In genomic region chr3:11521167-11521566, GRCh38 we compare ENCODE assay signal across 28 cellular contexts.
"Had no signal": no experiment of that assay in that cellular context is flagged by ENCODE, and none has a peak within 500 bp of the region (broad histone marks: within the 10 kb centered on the region; RNA-seq: fewer than 3 reads in every experiment).

No MANE protein-coding gene starts in this region.

- H3K9me3 ChIP-seq: gastroesophageal sphincter, heart left ventricle, upper lobe of right lung had no signal

- H3K9me3 Mint-ChIP-seq: activated naive CD4-positive, alpha-beta T cell treated with anti-CD3 and anti-CD28 coated beads for 36 hours; activated naive CD8-positive, alpha-beta T cell treated with anti-CD3 and anti-CD28 coated beads, Interleukin-2, amount 10 ng/mL, durations not matched to agents 7 days and 5 days; activated T-helper 1 cell treated with anti-CD3 and anti-CD28 coated beads, Interleukin-12 subunit alpha, Interleukin-12 subunit beta, Interleukin-2, Interleukin-4 antibody, amounts not matched to agents 30 ng/mL and 10 ng/mL and 1 ng/mL, durations not matched to agents 14 hours and 24 hours and 36 hours; immature natural killer cell; mesothelial cell of epicardium; stimulated activated effector memory CD8-positive, alpha-beta T cell treated with anti-CD3 and anti-CD28 coated beads, Interleukin-12 subunit alpha, Interleukin-12 subunit beta, amount 100 ng/mL, for 72 hours; stimulated activated naive CD8-positive, alpha-beta T cell treated with anti-CD3 and anti-CD28 coated beads, Interleukin-15, amount 100 ng/mL, for 72 hours had no signal

- H3K27me3 ChIP-seq: brain microvascular endothelial cell, gastroesophageal sphincter, heart left ventricle, upper lobe of right lung had no signal

- H3K36me3 ChIP-seq: brain microvascular endothelial cell, gastroesophageal sphincter, heart left ventricle, upper lobe of right lung, WERI-Rb-1 had no signal

- H3K36me3 Mint-ChIP-seq: activated naive CD8-positive, alpha-beta T cell treated with anti-CD3 and anti-CD28 coated beads, Interleukin-2, amount 10 ng/mL, durations not matched to agents 7 days and 5 days; immature natural killer cell; mesothelial cell of epicardium had no signal

- H3K4me1 Mint-ChIP-seq: activated naive CD8-positive, alpha-beta T cell treated with anti-CD3 and anti-CD28 coated beads, Interleukin-2, amount 10 ng/mL, durations not matched to agents 7 days and 5 days; stimulated activated naive CD8-positive, alpha-beta T cell treated with anti-CD3 and anti-CD28 coated beads, Interleukin-15, amount 100 ng/mL, for 72 hours had no signal

- H3K27ac ChIP-seq: brain microvascular endothelial cell, coronary artery, gastroesophageal sphincter, heart left ventricle, upper lobe of right lung, WERI-Rb-1 had no signal

- H3K4me3 ChIP-seq: coronary artery, gastroesophageal sphincter, heart left ventricle, upper lobe of right lung had no signal

- H3K4me1 ChIP-seq: upper lobe of right lung had no signal

- H3K27me3 Mint-ChIP-seq: activated naive CD8-positive, alpha-beta T cell treated with anti-CD3 and anti-CD28 coated beads, Interleukin-2, amount 10 ng/mL, durations not matched to agents 7 days and 5 days; naive B cell; stimulated activated naive CD8-positive, alpha-beta T cell treated with anti-CD3 and anti-CD28 coated beads, Interleukin-15, amount 100 ng/mL, for 72 hours; T-helper 17 cell had no signal

- DNase-seq: activated CD4-positive, alpha-beta T cell treated with anti-CD3 and anti-CD28 coated beads for 48 hours; activated CD4-positive, alpha-beta T cell treated with anti-CD3 and anti-CD28 coated beads, Interleukin-2, amount 50 U/mL, for 48 hours; activated CD8-positive, alpha-beta memory T cell treated with anti-CD3 and anti-CD28 coated beads for 24 hours; activated CD8-positive, alpha-beta memory T cell treated with anti-CD3 and anti-CD28 coated beads, Interleukin-2, amount 50 U/mL, for 4 hours; activated naive CD4-positive, alpha-beta T cell treated with anti-CD3 and anti-CD28 coated beads for 36 hours; activated naive CD8-positive, alpha-beta T cell treated with anti-CD3 and anti-CD28 coated beads, Interleukin-2, amount 10 ng/mL, durations not matched to agents 7 days and 5 days; activated T-cell treated with anti-CD3 and anti-CD28 coated beads, Interleukin-2, amount 50 U/mL, for 1 hour; brain microvascular endothelial cell; heart left ventricle; hypothalamus; immature natural killer cell; kidney; naive B cell; retina; small intestine; stimulated activated CD4-positive, alpha-beta T cell treated with anti-CD3 and anti-CD28 coated beads, Interleukin-4, amount 100 ng/mL, for 24 hours; stimulated activated naive CD8-positive, alpha-beta T cell treated with anti-CD3 and anti-CD28 coated beads, Interleukin-15, amount 100 ng/mL, for 72 hours; T-helper 17 cell; T1000; upper lobe of right lung; WERI-Rb-1 had no signal

- H3K27ac Mint-ChIP-seq: activated naive CD4-positive, alpha-beta T cell treated with anti-CD3 and anti-CD28 coated beads for 36 hours; activated naive CD8-positive, alpha-beta T cell treated with anti-CD3 and anti-CD28 coated beads, Interleukin-2, amount 10 ng/mL, durations not matched to agents 7 days and 5 days; activated T-helper 1 cell treated with anti-CD3 and anti-CD28 coated beads, Interleukin-12 subunit alpha, Interleukin-12 subunit beta, Interleukin-2, Interleukin-4 antibody, amounts not matched to agents 30 ng/mL and 10 ng/mL and 1 ng/mL, durations not matched to agents 14 hours and 24 hours and 36 hours; immature natural killer cell; mesothelial cell of epicardium; stimulated activated effector memory CD8-positive, alpha-beta T cell treated with anti-CD3 and anti-CD28 coated beads, Interleukin-12 subunit alpha, Interleukin-12 subunit beta, amount 100 ng/mL, for 72 hours; stimulated activated naive CD8-positive, alpha-beta T cell treated with anti-CD3 and anti-CD28 coated beads, Interleukin-15, amount 100 ng/mL, for 72 hours; T-helper 17 cell had no signal

- ATAC-seq: activated CD4-positive, CD25-positive, alpha-beta regulatory T cell treated with anti-CD3 and anti-CD28 coated beads, Interleukin-2, amount 50 U/mL, for 24 hours; gastroesophageal sphincter; heart left ventricle; sciatic nerve; stimulated activated effector memory CD8-positive, alpha-beta T cell treated with anti-CD3 and anti-CD28 coated beads, Interleukin-12 subunit alpha, Interleukin-12 subunit beta, amount 100 ng/mL, for 72 hours; stimulated activated naive CD8-positive, alpha-beta T cell treated with anti-CD3 and anti-CD28 coated beads, Interleukin-15, amount 100 ng/mL, for 72 hours; T-helper 17 cell; upper lobe of right lung had no signal

- H3K4me3 Mint-ChIP-seq: activated naive CD4-positive, alpha-beta T cell treated with anti-CD3 and anti-CD28 coated beads for 36 hours; activated naive CD8-positive, alpha-beta T cell treated with anti-CD3 and anti-CD28 coated beads, Interleukin-2, amount 10 ng/mL, durations not matched to agents 7 days and 5 days; activated T-helper 1 cell treated with anti-CD3 and anti-CD28 coated beads, Interleukin-12 subunit alpha, Interleukin-12 subunit beta, Interleukin-2, Interleukin-4 antibody, amounts not matched to agents 30 ng/mL and 10 ng/mL and 1 ng/mL, durations not matched to agents 14 hours and 24 hours and 36 hours; immature natural killer cell; mesothelial cell of epicardium; naive B cell; stimulated activated effector memory CD8-positive, alpha-beta T cell treated with anti-CD3 and anti-CD28 coated beads, Interleukin-12 subunit alpha, Interleukin-12 subunit beta, amount 100 ng/mL, for 72 hours; stimulated activated naive CD8-positive, alpha-beta T cell treated with anti-CD3 and anti-CD28 coated beads, Interleukin-15, amount 100 ng/mL, for 72 hours; T-helper 17 cell had no signal
